In the genomic region with DNA sequence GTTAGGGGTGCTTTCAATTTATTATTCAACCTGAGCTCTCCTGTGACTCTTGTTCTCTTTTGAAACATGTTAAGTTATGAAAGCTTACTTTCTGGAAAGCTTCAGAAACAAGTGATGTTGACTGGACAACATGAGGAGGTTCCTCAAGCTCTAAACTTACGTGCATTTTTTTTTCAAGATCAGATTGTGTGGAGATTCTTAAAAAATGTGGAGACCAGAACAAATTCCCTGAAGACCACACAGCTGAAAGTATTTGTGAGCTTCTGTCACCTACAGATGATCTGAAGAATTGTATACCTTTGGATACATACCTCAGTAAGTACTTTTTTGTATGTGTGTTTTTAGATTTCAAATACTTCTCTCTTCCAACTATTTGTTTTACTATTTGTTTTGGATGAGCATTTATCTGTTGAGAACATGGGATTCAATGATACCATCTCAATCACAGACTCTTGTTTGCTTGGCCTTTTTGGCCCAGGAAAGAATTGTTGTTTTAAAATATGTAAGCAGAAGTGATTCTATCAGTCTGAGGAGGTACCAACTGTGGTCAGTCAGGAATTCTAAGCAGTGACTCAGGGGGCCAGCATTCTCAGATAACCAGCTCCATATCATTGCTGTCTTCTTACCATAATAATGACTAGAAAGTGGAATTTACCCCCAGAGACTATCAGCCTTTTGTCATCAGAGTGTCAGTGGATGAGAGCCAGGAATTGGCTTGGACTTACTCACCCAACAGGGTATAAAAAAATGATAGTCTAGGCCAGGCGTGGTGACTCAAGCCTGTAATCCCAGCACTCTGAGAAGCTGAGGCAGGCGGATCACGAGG, we compare ENCODE assay signal across 9 cellular contexts. TPM values are rescaled to one million over a fixed set of nuclear protein-coding genes. Genes with fewer than 3 reads are reported as not detected.
DNase-seq lines count a peak whose midpoint lies in the region; ATAC-seq, FAIRE-seq and TF ChIP-seq lines count a peak whose summit lies in the region.
"Had no signal": no experiment of that assay in that cellular context is flagged by ENCODE, and none has a peak within 500 bp of the region (broad histone marks: within the 10 kb centered on the region; RNA-seq: fewer than 3 reads in every experiment).

No MANE protein-coding gene starts in this region.

- H3K27me3 Mint-ChIP-seq in activated CD4-positive, alpha-beta memory T cell treated with anti-CD3 and anti-CD28 coated beads, Interleukin-2, amount 10 ng/mL, durations not matched to agents 7 days and 5 days: no peaks in the 10 kb centered on the region

- H3K9me3 ChIP-seq in fibroblast of lung (ENCODE audit: control insufficient read depth, insufficient read depth, low read depth, low read length): no peaks in the 10 kb centered on the region
- H3K9me3 ChIP-seq in prostate gland: no peaks in the 10 kb centered on the region

- 66% methylated on average over 4 of the region's 4 CpGs for WGBS in prostate gland

- H3K79me2 ChIP-seq in fibroblast of lung (ENCODE audit: control insufficient read depth, insufficient read depth, low read length): no peaks in the 10 kb centered on the region

- H3K4me2 ChIP-seq in fibroblast of lung (ENCODE audit: extremely low read depth, insufficient read depth, low read length): no peak overlapping the region

- no peaks in the 10 kb centered on the region for H3K36me3 Mint-ChIP-seq in activated CD4-positive, alpha-beta memory T cell treated with anti-CD3 and anti-CD28 coated beads, Interleukin-2, amount 10 ng/mL, durations not matched to agents 7 days and 5 days (ENCODE audit: low read depth)

- H3K27ac ChIP-seq in fibroblast of lung (ENCODE audit: insufficient read depth, low read length): peak overlapping the region; percentile 48
- peak overlapping the region; percentile 52 to 76 for H3K27ac ChIP-seq in prostate gland

- no peak overlapping the region for H3K9ac ChIP-seq in fibroblast of lung (ENCODE audit: insufficient read depth, low read length)

- FAIRE-seq in RCC 7860 (lab: Jason Lieb, UNC): peak; percentile 97
- FAIRE-seq: islet of Langerhans had no signal

- DNase-seq in EL: peak; percentile 100
- peak; percentile 99 for DNase-seq in RCC 7860 (ENCODE audit: low spot score)
- peak; percentile 89 to 100 for DNase-seq in fibroblast of lung (ENCODE audit: low read depth in 2 of 2)
- DNase-seq in prostate gland (ENCODE audit: low spot score): peak; percentile 41
- DNase-seq in NCI-H2029 treated with DMSO at 0.1 percent for 48 hours (lab: John Stamatoyannopoulos, UW): no peak
- DNase-seq in activated CD4-positive, alpha-beta memory T cell treated with anti-CD3 and anti-CD28 coated beads, Interleukin-2, amount 10 ng/mL, durations not matched to agents 7 days and 5 days: no peak
- no peak for DNase-seq in COR-L47 (lab: John Stamatoyannopoulos, UW)

- POLR2A ChIA-PET in activated CD4-positive, alpha-beta memory T cell treated with anti-CD3 and anti-CD28 coated beads, Interleukin-2, amount 10 ng/mL, durations not matched to agents 7 days and 5 days (lab: Charles Lee): interaction anchor here (0.8 to 3.8 kb wide), 10 partner anchors 18 to 227 kb away, joined by 3 to 19 read pairs (median 4); a partner anchor contains a TSS

- H4K20me1 ChIP-seq in fibroblast of lung (ENCODE audit: control insufficient read depth, extremely low read depth, insufficient read depth, low read length): no peaks in the 10 kb centered on the region

- TF ChIP-seq CTCF in fibroblast of lung (conservative IDR thresholded peaks at IDR 0.05 in 1 of 2, IDR thresholded peaks at IDR 0.05 in 1 of 2; ENCODE audit: low read depth in 1 of 2, low read length in 2 of 2) (no peak), prostate gland (IDR thresholded peaks at IDR 0.05) (no peak)

- H3K4me1 Mint-ChIP-seq in activated CD4-positive, alpha-beta memory T cell treated with anti-CD3 and anti-CD28 coated beads, Interleukin-2, amount 10 ng/mL, durations not matched to agents 7 days and 5 days: peaks cover 8% of the 10 kb centered on the region

- ATAC-seq in GM21717 (IDR thresholded peaks at IDR 0.05; ENCODE audit: unreplicated experiment): no peak

- H3K9me3 Mint-ChIP-seq in activated CD4-positive, alpha-beta memory T cell treated with anti-CD3 and anti-CD28 coated beads, Interleukin-2, amount 10 ng/mL, durations not matched to agents 7 days and 5 days: no peaks in the 10 kb centered on the region

- H3K27ac Mint-ChIP-seq in activated CD4-positive, alpha-beta memory T cell treated with anti-CD3 and anti-CD28 coated beads, Interleukin-2, amount 10 ng/mL, durations not matched to agents 7 days and 5 days: no peak overlapping the region

- peaks cover 7% of the 10 kb centered on the region for H3K4me1 ChIP-seq in fibroblast of lung (ENCODE audit: control insufficient read depth, extremely low read depth, insufficient read depth, low read length)
- H3K4me1 ChIP-seq in prostate gland (replicated peaks): peaks cover 8% of the 10 kb centered on the region

- H3K4me3 ChIP-seq in fibroblast of lung (replicated peaks in 1 of 4; ENCODE audit: control extremely low read depth in 1 of 4, insufficient read depth in 1 of 4, low read depth in 3 of 4, low read length in 4 of 4) (no peak overlapping the region), prostate gland (no peak overlapping the region)

- no peaks in the 10 kb centered on the region for H3K27me3 ChIP-seq in fibroblast of lung (ENCODE audit: control insufficient read depth, insufficient read depth, low read length)
- no peaks in the 10 kb centered on the region for H3K27me3 ChIP-seq in prostate gland (replicated peaks; ENCODE audit: insufficient read depth)

- intact Hi-C loops in prostate gland (cut with DNase I): loop anchor here (2.0 kb wide), 1 partner anchor 65 kb away; no protein-coding TSS in a partner anchor

- peaks cover 2% of the 10 kb centered on the region for H3K36me3 ChIP-seq in fibroblast of lung (ENCODE audit: control insufficient read depth, insufficient read depth, low read length)
- H3K36me3 ChIP-seq in prostate gland: no peaks in the 10 kb centered on the region

- no peak for TF ChIP-seq POLR2A in prostate gland (IDR thresholded peaks at IDR 0.05)

- H3K4me3 Mint-ChIP-seq in activated CD4-positive, alpha-beta memory T cell treated with anti-CD3 and anti-CD28 coated beads, Interleukin-2, amount 10 ng/mL, durations not matched to agents 7 days and 5 days: no peak overlapping the region

- CTCF ChIA-PET in activated CD4-positive, alpha-beta memory T cell treated with anti-CD3 and anti-CD28 coated beads, Interleukin-2, amount 10 ng/mL, durations not matched to agents 7 days and 5 days (lab: Charles Lee): interaction anchor here (0.7 to 9.1 kb wide), 32 partner anchors 10 to 314 kb away, joined by 3 to 325 read pairs (median 4); a partner anchor contains a TSS

- no peak overlapping the region for H2AFZ ChIP-seq in fibroblast of lung (ENCODE audit: low read length)

RNA-seq across cellular contexts. Expression of a gene that starts 34.4 kb away (rescaled TPM):
- total RNA-seq in fibroblast of lung (40.0 and 47.8 TPM in 2 replicates), prostate gland (10 to 100 TPM; 21.6 to 36.5 TPM)
- 57.8 and 108 TPM in 2 replicates for polyA plus RNA-seq in fibroblast of lung
- 44.5 and 88.5 TPM in 2 replicates for polyA plus RNA-seq in fibroblast of lung (2012)
- polyA minus RNA-seq in fibroblast of lung (ENCODE audit: low replicate concordance): 40.5 and 42.1 TPM in 2 replicates
- 10 to 100 TPM; 45.3 to 48.0 TPM for total RNA-seq in activated CD4-positive, alpha-beta memory T cell treated with anti-CD3 and anti-CD28 coated beads, Interleukin-2, amount 10 ng/mL, durations not matched to agents 7 days and 5 days

Comparison
In these comparisons a context has a peak if more than half of its experiments do, and no peak if none do; other contexts are left out.
1. DNase-seq: peak in EL (single experiment), RCC 7860 (single experiment), fibroblast of lung (2 of 2) and prostate gland (single experiment); none in NCI-H2029 treated with DMSO at 0.1 percent for 48 hours (single experiment), activated CD4-positive, alpha-beta memory T cell treated with anti-CD3 and anti-CD28 coated beads, Interleukin-2, amount 10 ng/mL, durations not matched to agents 7 days and 5 days (single experiment) and COR-L47 (single experiment).